Comparison of ENCODE assay signal across 8 cellular contexts in genomic region chr6:43506667-43507471, GRCh38. TPM values are rescaled to one million over a fixed set of nuclear protein-coding genes. Genes with fewer than 3 reads are reported as not detected.
A peak's percentile ranks its signal among the peaks of the same experiment; 100 is the strongest.
DNase-seq lines count a peak whose midpoint lies in the region; ATAC-seq, FAIRE-seq and TF ChIP-seq lines count a peak whose summit lies in the region.

No MANE protein-coding gene starts in this region.

- no peak overlapping the region for H3K4me3 Mint-ChIP-seq in natural killer cell
- no peak overlapping the region for H3K4me3 Mint-ChIP-seq in stimulated activated naive B cell treated with anti-CD40 and anti-IgM and Interleukin-4, amounts not matched to agents 10 μg/mL and 1 μg/mL and 100 μg/mL, for 72 hours

- intact Hi-C loops in A673 (cut with micrococcal nuclease; ENCODE audit: unreplicated experiment) = loop anchor here (1.0 to 10.0 kb wide), 3 partner anchors 51 to 242 kb away; no protein-coding TSS in a partner anchor
- intact Hi-C loops in PC-9 (cut with micrococcal nuclease; ENCODE audit: unreplicated experiment) = loop anchor here (2.0 kb wide), 3 partner anchors 52 to 606 kb away; partner anchors contain the start of gene DLK2
- intact Hi-C loops in esophagus squamous epithelium (cut with DNase I) = loop anchor here (10.0 kb wide), 1 partner anchor 242 kb away; no protein-coding TSS in a partner anchor
- intact Hi-C loops in natural killer cell (cut with micrococcal nuclease) = loop anchor here (1.0 to 10.0 kb wide), 4 partner anchors 52 to 272 kb away; partner anchors contain the start of genes CRIP3 and DLK2

- no peaks in the 10 kb centered on the region for H3K79me2 ChIP-seq in PC-9 (ENCODE audit: low read depth)

- peak; percentile 83 for DNase-seq in A673 (ENCODE audit: low spot score)
- DNase-seq in GM18507 (ENCODE audit: extremely low spot score, insufficient read length, low read depth) = peak; percentile 57
- peak; percentile 93 for DNase-seq in KBM-7
- peak; percentile 62 to 77 for DNase-seq in PC-9
- peak; percentile 71 for DNase-seq in activated T-cell treated with anti-CD3 and anti-CD28 coated beads for 48 hours (ENCODE audit: low read depth)
- no peak for DNase-seq in esophagus squamous epithelium (lab: John Stamatoyannopoulos, UW)
- DNase-seq in natural killer cell = peak; percentile 76
- DNase-seq in stimulated activated naive B cell treated with anti-CD40 and anti-IgM and Interleukin-4, amounts not matched to agents 10 μg/mL and 1 μg/mL and 100 μg/mL, for 72 hours = peak; percentile 71

- CTCF ChIA-PET in A673 (lab: Charles Lee) = interaction anchor here (0.9 to 1.4 kb wide), 5 partner anchors 15 to 277 kb away, joined by 3 to 10 read pairs (median 4); partner anchors contain the start of genes DLK2 and DNPH1
- CTCF ChIA-PET in PC-9 (lab: Charles Lee) = interaction anchor here (0.6 to 2.2 kb wide), 5 partner anchors 11 to 439 kb away, joined by 3 to 8 read pairs (median 3); no protein-coding TSS in a partner anchor

- H3K27me3 ChIP-seq in A673 (replicated peaks; ENCODE audit: insufficient read depth, low read depth, low read length, poor library complexity) (no peaks in the 10 kb centered on the region), PC-9 (ENCODE audit: insufficient read depth, low read depth) (no peaks in the 10 kb centered on the region), esophagus squamous epithelium (peaks cover 0 to 29% (median 3%) of the 10 kb centered on the region in 4 donors)

- POLR2A ChIA-PET in A673 (lab: Charles Lee; ENCODE audit: low non-redundant PET) (interaction anchor here (0.6 kb wide), 1 partner anchor 46 kb away, joined by 4 read pairs; no protein-coding TSS in a partner anchor), PC-9 (lab: Charles Lee; ENCODE audit: unreplicated experiment) (interaction anchor here (0.6 kb wide), 1 partner anchor 881 kb away, joined by 6 read pairs; the partner anchor contains the start of gene CDC5L)

- H4K20me1 ChIP-seq in PC-9 (ENCODE audit: insufficient read depth) = peaks cover 4% of the 10 kb centered on the region; the same call in 1 of the 2 replicates

- H3K4me1 ChIP-seq in A673 (ENCODE audit: insufficient read depth, low read length, poor library complexity, severe bottlenecking) (no peaks in the 10 kb centered on the region), PC-9 (replicated peaks; ENCODE audit: insufficient read depth) (0 out of 2 replicates have a peak, but pooled peaks cover 7% of the 10 kb centered on the region), esophagus squamous epithelium (peaks cover 10 to 42% (median 19%) of the 10 kb centered on the region in 3 donors)

- no peaks in the 10 kb centered on the region for H3K9me2 ChIP-seq in PC-9 (ENCODE audit: insufficient read depth)

- no peak for TF ChIP-seq POLR2A in esophagus squamous epithelium (IDR thresholded peaks at IDR 0.05)

- WGBS in esophagus squamous epithelium, 2 donors = 26 to 27% methylated on average over 6 to 13 of the region's 14 CpGs

- H3K4me3 ChIP-seq in A673 (ENCODE audit: low read depth, low read length, poor library complexity, severe bottlenecking) (no peak overlapping the region), PC-9 (no peak overlapping the region), esophagus squamous epithelium (no peak overlapping the region)

- peak; percentile 95 for FAIRE-seq in GM18507 (lab: Jason Lieb, UNC)

- no peaks in the 10 kb centered on the region for H3K9me3 Mint-ChIP-seq in natural killer cell
- H3K9me3 Mint-ChIP-seq in stimulated activated naive B cell treated with anti-CD40 and anti-IgM and Interleukin-4, amounts not matched to agents 10 μg/mL and 1 μg/mL and 100 μg/mL, for 72 hours = no peaks in the 10 kb centered on the region

- H3K27ac Mint-ChIP-seq in natural killer cell = peak overlapping the region; percentile 16 to 64
- peak overlapping the region; percentile 56 for H3K27ac Mint-ChIP-seq in stimulated activated naive B cell treated with anti-CD40 and anti-IgM and Interleukin-4, amounts not matched to agents 10 μg/mL and 1 μg/mL and 100 μg/mL, for 72 hours

- H2AFZ ChIP-seq in PC-9 = no peak overlapping the region

- BruUV-seq in A673 (replicated peaks; lab: Mats Ljungman, UMichigan) (no TSS peak), PC-9 (replicated peaks; lab: Mats Ljungman, UMichigan) (no TSS peak)

- in situ Hi-C loops in KBM-7 (cut with MboI; ENCODE audit: low pct_unique_long_range_greater_than_20kb, low sequenced_read_pairs) = loop anchor here (10.0 kb wide), 1 partner anchor 252 kb away; no protein-coding TSS in a partner anchor

- H3K4me1 Mint-ChIP-seq in natural killer cell = peaks cover 5 to 14% of the 10 kb centered on the region in 2 donors
- H3K4me1 Mint-ChIP-seq in stimulated activated naive B cell treated with anti-CD40 and anti-IgM and Interleukin-4, amounts not matched to agents 10 μg/mL and 1 μg/mL and 100 μg/mL, for 72 hours = peaks cover 28 to 41% of the 10 kb centered on the region in 2 donors

- H3F3A ChIP-seq in PC-9 (ENCODE audit: insufficient read depth, low read depth) = peaks cover 30% of the 10 kb centered on the region

- peak overlapping the region; percentile 18; the same call in 1 of the 2 replicates for H3K4me2 ChIP-seq in PC-9

- peaks cover 10 to 12% of the 10 kb centered on the region in 2 donors for H3K27me3 Mint-ChIP-seq in natural killer cell (ENCODE audit: low read depth in 2 of 2)
- H3K27me3 Mint-ChIP-seq in stimulated activated naive B cell treated with anti-CD40 and anti-IgM and Interleukin-4, amounts not matched to agents 10 μg/mL and 1 μg/mL and 100 μg/mL, for 72 hours = peaks cover 18 to 22% of the 10 kb centered on the region in 2 donors

- H3K36me3 ChIP-seq in A673 (ENCODE audit: insufficient read depth, low read length, poor library complexity, severe bottlenecking) (peaks cover 28% of the 10 kb centered on the region), PC-9 (ENCODE audit: low read depth) (no peaks in the 10 kb centered on the region), esophagus squamous epithelium (peaks cover 22 to 55% (median 25%) of the 10 kb centered on the region in 3 donors)

- peak; percentile 71 to 83 (median 78) for ATAC-seq in natural killer cell
- peak; percentile 79 to 80 for ATAC-seq in stimulated activated naive B cell treated with anti-CD40 and anti-IgM and Interleukin-4, amounts not matched to agents 10 μg/mL and 1 μg/mL and 100 μg/mL, for 72 hours (replicated peaks)

- H3K36me3 Mint-ChIP-seq in natural killer cell = peaks cover 6% of the 10 kb centered on the region
- H3K36me3 Mint-ChIP-seq in stimulated activated naive B cell treated with anti-CD40 and anti-IgM and Interleukin-4, amounts not matched to agents 10 μg/mL and 1 μg/mL and 100 μg/mL, for 72 hours = peaks cover 21 to 43% of the 10 kb centered on the region in 2 donors

- H3K27ac ChIP-seq in A673 (ENCODE audit: low read depth, low read length, poor library complexity, severe bottlenecking) (no peak overlapping the region), PC-9 (no peak overlapping the region), esophagus squamous epithelium (peak overlapping the region in 2 of 4 donors; percentile 6 to 25)

- peak; percentile 94 for TF ChIP-seq CTCF in A673 (conservative IDR thresholded peaks at IDR 0.05; ENCODE audit: low read depth, low read length)
- TF ChIP-seq CTCF in PC-9 (conservative IDR thresholded peaks at IDR 0.05) = peak; percentile 94
- TF ChIP-seq CTCF in esophagus squamous epithelium (IDR thresholded peaks at IDR 0.05) = peak; percentile 87 to 97 (median 94)
- peak; percentile 96 for TF ChIP-seq CTCF in natural killer cell (IDR thresholded peaks at IDR 0.05)

- no peaks in the 10 kb centered on the region for H3K9me3 ChIP-seq in A673 (ENCODE audit: low read depth, low read length, poor library complexity, severe bottlenecking)
- H3K9me3 ChIP-seq in PC-9 (ENCODE audit: insufficient read depth, low read depth) = no peaks in the 10 kb centered on the region
- no peaks in the 10 kb centered on the region for H3K9me3 ChIP-seq in esophagus squamous epithelium

RNA-seq across cellular contexts. Expression of gene LRRC73, which starts 3.3 kb away (rescaled TPM):
- total RNA-seq in A673 (2021) = 0.58 and 0.94 TPM in 2 replicates
- 0.55 and 1.5 TPM in 2 replicates for total RNA-seq in PC-9 (2021)
- under 1 TPM in 3 of 4 donors, not detected in 1; 0.38 to 0.83 (median 0.64) TPM for total RNA-seq in esophagus squamous epithelium
- under 1 TPM; 0.24 to 0.68 (median 0.45) TPM for total RNA-seq in natural killer cell

RNA-seq across cellular contexts. Expression of gene YIPF3, which starts 9.9 kb away (rescaled TPM):
- 75.1 and 84.2 TPM in 2 replicates for total RNA-seq in A673 (2021)
- 91.3 and 98.4 TPM in 2 replicates for total RNA-seq in PC-9 (2021)
- 10 to 100 TPM; 50.5 to 73.5 (median 71.8) TPM for total RNA-seq in esophagus squamous epithelium
- total RNA-seq in natural killer cell = 10 to 100 TPM; 59.3 to 78.4 (median 70.0) TPM

RNA-seq across cellular contexts. Expression of gene POLR1C, which starts 10.0 kb away (rescaled TPM):
- total RNA-seq in A673 (2021) = 64.1 and 75.4 TPM in 2 replicates
- 41.4 and 42.2 TPM in 2 replicates for total RNA-seq in PC-9 (2021)
- total RNA-seq in esophagus squamous epithelium = 10 to 100 TPM; 14.7 to 34.3 (median 25.9) TPM
- 10 to 100 TPM; 22.3 to 29.3 (median 25.8) TPM for total RNA-seq in natural killer cell

RNA-seq across cellular contexts. Expression of gene TJAP1, which starts 29.5 kb away (rescaled TPM):
- 39.1 and 46.0 TPM in 2 replicates for total RNA-seq in A673 (2021)
- 50.5 and 60.9 TPM in 2 replicates for total RNA-seq in PC-9 (2021)
- total RNA-seq in esophagus squamous epithelium = 10 to 100 TPM in 3 of 4 donors, 1 to 10 TPM in 1; 9.5 to 20.2 (median 10.9) TPM
- 10 to 100 TPM; 26.7 to 33.8 (median 29.9) TPM for total RNA-seq in natural killer cell

RNA-seq across cellular contexts. Expression of gene DLK2, which starts 51.5 kb away (rescaled TPM):
- total RNA-seq in A673 (2021) (0.37 and 0.67 TPM in 2 replicates), PC-9 (2021) (3.6 and 6.2 TPM in 2 replicates), esophagus squamous epithelium (10 to 100 TPM in 2 of 4 donors, 1 to 10 TPM in 2; 8.3 to 24.8 (median 12.6) TPM), natural killer cell (not detected)
